Comparison of ENCODE assay signal across 17 cellular contexts in genomic region chr7:47557317-47557985, GRCh38. TPM values are rescaled to one million over a fixed set of nuclear protein-coding genes. Genes with fewer than 3 reads are reported as not detected.
DNase-seq lines count a peak whose midpoint lies in the region; ATAC-seq, FAIRE-seq and TF ChIP-seq lines count a peak whose summit lies in the region.
"Had no signal": no experiment of that assay in that cellular context is flagged by ENCODE, and none has a peak within 500 bp of the region (broad histone marks: within the 10 kb centered on the region; RNA-seq: fewer than 3 reads in every experiment).

No MANE protein-coding gene starts in this region.

- peaks cover 0 to 4% of the 10 kb centered on the region in 2 donors for H3K36me3 Mint-ChIP-seq in stimulated activated naive B cell treated with anti-CD40 and anti-IgM and Interleukin-4, amounts not matched to agents 10 μg/mL and 1 μg/mL and 100 μg/mL, for 72 hours

- DNase-seq in HT1080 (ENCODE audit: low read depth) (peak; percentile 22), bronchial epithelial cell (ENCODE audit: low read depth) (no peak), left lung (no peak), suprapubic skin (ENCODE audit: low spot score in 2 of 2) (no peak), NCI-H446 treated with DMSO at 0.1 percent for 48 hours (lab: John Stamatoyannopoulos, UW) (no peak), amniotic stem cell (lab: John Stamatoyannopoulos, UW) (no peak)
- no peak for DNase-seq in stimulated activated naive B cell treated with anti-CD40 and anti-IgM and Interleukin-4, amounts not matched to agents 10 μg/mL and 1 μg/mL and 100 μg/mL, for 72 hours
- DNase-seq in activated T-cell treated with anti-CD3 and anti-CD28 coated beads, Interleukin-2, amount 50 U/mL, for 1 hour = no peak
- DNase-seq: activated CD4-positive, alpha-beta T cell treated with anti-CD3 and anti-CD28 coated beads for 48 hours; Calu3; NCI-H2171 treated with DMSO at 0.1 percent for 48 hours; nucleus accumbens; SJCRH30; stimulated activated CD4-positive, alpha-beta T cell treated with anti-CD3 and anti-CD28 coated beads, Interleukin-4, amount 100 ng/mL, for 24 hours; substantia nigra had no signal

- no peak overlapping the region for H3K27ac Mint-ChIP-seq in stimulated activated naive B cell treated with anti-CD40 and anti-IgM and Interleukin-4, amounts not matched to agents 10 μg/mL and 1 μg/mL and 100 μg/mL, for 72 hours

- intact Hi-C loops in left lung (cut with DNase I) = no loop called here

- no peaks in the 10 kb centered on the region for H3K36me3 ChIP-seq in bronchial epithelial cell (ENCODE audit: control insufficient read depth, insufficient read depth, low read length)
- no peaks in the 10 kb centered on the region for H3K36me3 ChIP-seq in left lung
- H3K36me3 ChIP-seq in suprapubic skin = no peaks in the 10 kb centered on the region
- H3K36me3 ChIP-seq: SJCRH30 had no signal

- TF ChIP-seq EP300 in suprapubic skin (IDR thresholded peaks at IDR 0.05) = no peak

- H3K27ac ChIP-seq in left lung (peak overlapping the region in 1 of 2 donors; percentile 33), suprapubic skin (peak overlapping the region; percentile 68)
- H3K27ac ChIP-seq: KMS-11, SJCRH30 had no signal

- H3K4me3 ChIP-seq in bronchial epithelial cell (ENCODE audit: low read depth, low read length) = no peak overlapping the region
- no peak overlapping the region for H3K4me3 ChIP-seq in left lung
- H3K4me3 ChIP-seq in suprapubic skin = no peak overlapping the region
- H3K4me3 ChIP-seq: GM12878, SJCRH30 had no signal

- ATAC-seq in left lung = peak; percentile 35
- no peak for ATAC-seq in stimulated activated naive B cell treated with anti-CD40 and anti-IgM and Interleukin-4, amounts not matched to agents 10 μg/mL and 1 μg/mL and 100 μg/mL, for 72 hours (replicated peaks)
- ATAC-seq: GM12878 had no signal

- no peaks in the 10 kb centered on the region for H3K27me3 Mint-ChIP-seq in stimulated activated naive B cell treated with anti-CD40 and anti-IgM and Interleukin-4, amounts not matched to agents 10 μg/mL and 1 μg/mL and 100 μg/mL, for 72 hours

- no peaks in the 10 kb centered on the region for H3K9me3 ChIP-seq in left lung
- no peaks in the 10 kb centered on the region for H3K9me3 ChIP-seq in suprapubic skin
- H3K9me3 ChIP-seq: SJCRH30 had no signal

- 46% methylated on average over 9 of the region's 9 CpGs for WGBS in suprapubic skin

- H3K4me1 Mint-ChIP-seq in stimulated activated naive B cell treated with anti-CD40 and anti-IgM and Interleukin-4, amounts not matched to agents 10 μg/mL and 1 μg/mL and 100 μg/mL, for 72 hours = peaks cover 6 to 9% of the 10 kb centered on the region in 2 donors

- no peak for TF ChIP-seq CTCF in bronchial epithelial cell (IDR thresholded peaks at IDR 0.05; ENCODE audit: insufficient read depth, low read length, severe bottlenecking)
- TF ChIP-seq CTCF in left lung (IDR thresholded peaks at IDR 0.05) = no peak
- no peak for TF ChIP-seq CTCF in suprapubic skin (IDR thresholded peaks at IDR 0.05)

- no peaks in the 10 kb centered on the region for H3K9me3 Mint-ChIP-seq in stimulated activated naive B cell treated with anti-CD40 and anti-IgM and Interleukin-4, amounts not matched to agents 10 μg/mL and 1 μg/mL and 100 μg/mL, for 72 hours

- peaks cover 13 to 34% of the 10 kb centered on the region in 2 donors for H3K4me1 ChIP-seq in left lung
- H3K4me1 ChIP-seq in suprapubic skin = peaks cover 24% of the 10 kb centered on the region

- H3K4me3 Mint-ChIP-seq in stimulated activated naive B cell treated with anti-CD40 and anti-IgM and Interleukin-4, amounts not matched to agents 10 μg/mL and 1 μg/mL and 100 μg/mL, for 72 hours = no peak overlapping the region

- TF ChIP-seq POLR2A in suprapubic skin (IDR thresholded peaks at IDR 0.05) = no peak

- H3K27me3 ChIP-seq in bronchial epithelial cell (ENCODE audit: control insufficient read depth, insufficient read depth, low read length) = no peaks in the 10 kb centered on the region
- H3K27me3 ChIP-seq in left lung = no peaks in the 10 kb centered on the region
- no peaks in the 10 kb centered on the region for H3K27me3 ChIP-seq in suprapubic skin
- H3K27me3 ChIP-seq: SJCRH30 had no signal

- peak; percentile 32 for FAIRE-seq in bronchial epithelial cell (lab: Jason Lieb, UNC)
- FAIRE-seq: GM12878 had no signal

RNA-seq across cellular contexts. Expression of gene TNS3, which starts 24.5 kb away (rescaled TPM):
- total RNA-seq in HT1080 (2014; rRNA removed; shearing (Covaris generic)) = 32.6 and 38.2 TPM in 2 replicates
- polyA plus RNA-seq in HT1080 (2015; cell fraction: cytosol; rRNA removed) = 15.1 and 17.2 TPM in 2 replicates
- polyA plus RNA-seq in HT1080 (2015; cell fraction: nucleus; rRNA removed) = 41.0 and 45.0 TPM in 2 replicates
- total RNA-seq in bronchial epithelial cell (1.8 and 2.6 TPM in 2 replicates), left lung (100 to 1,000 TPM; 126 to 151 TPM), suprapubic skin (10 to 100 TPM; 14.3 to 53.0 (median 31.9) TPM)
